Comparison of ENCODE assay signal across 8 cellular contexts in the genomic region with DNA sequence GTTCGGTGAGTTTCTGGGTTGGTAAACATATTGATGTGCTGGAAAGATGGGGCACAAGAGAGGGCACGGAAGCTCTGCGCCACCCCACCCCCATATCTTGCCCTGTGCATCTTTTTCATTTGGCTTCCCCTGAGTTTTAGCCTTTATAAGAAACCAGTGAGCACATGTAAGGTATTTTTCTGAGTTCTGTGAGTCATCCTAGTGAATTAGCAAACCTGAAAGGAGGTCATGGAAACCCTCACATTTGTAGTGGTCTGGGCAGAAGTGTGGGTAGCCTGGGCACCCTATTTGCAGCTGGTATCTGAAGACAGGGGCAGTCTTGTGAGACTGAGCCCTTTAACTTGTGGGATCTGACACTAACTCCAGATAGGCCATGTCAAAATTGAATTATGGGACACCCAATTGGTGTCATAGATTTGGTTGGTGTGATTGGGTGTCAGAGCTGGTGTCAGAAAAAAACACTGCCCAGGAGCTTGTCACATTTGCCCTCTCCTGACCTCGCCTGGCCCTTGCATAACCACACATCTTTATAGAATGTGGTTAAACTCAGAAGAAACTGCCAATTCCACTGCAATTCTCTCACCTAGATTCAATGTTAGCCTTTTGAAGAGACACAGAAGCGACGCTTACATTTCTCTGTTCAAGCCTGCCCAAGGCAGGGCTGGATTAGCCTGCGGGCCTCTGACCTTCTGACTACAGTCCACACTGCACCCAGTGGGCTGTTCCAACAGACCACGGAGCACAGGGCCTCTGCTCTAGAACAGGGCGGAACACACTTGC. TPM values are rescaled to one million over a fixed set of nuclear protein-coding genes. Genes with fewer than 3 reads are reported as not detected.
DNase-seq lines count a peak whose midpoint lies in the region; ATAC-seq and TF ChIP-seq lines count a peak whose summit lies in the region.

No MANE protein-coding gene starts in this region.

- no peak for TF ChIP-seq CTCF in left lung (IDR thresholded peaks at IDR 0.05)

- no peak overlapping the region for H3K27ac ChIP-seq in left lung

- H3K4me3 ChIP-seq in left lung: no peak overlapping the region

- H3K4me1 ChIP-seq in left lung: peaks cover 0 to 35% of the 10 kb centered on the region in 2 donors

- DNase-seq in NOMO-1 (lab: John Stamatoyannopoulos, UW; ENCODE audit: unreplicated experiment in 2 of 2) (peak; percentile 32 to 77), renal cortical epithelial cell (ENCODE audit: low read depth) (peak; percentile 60), left lung (no peak), Right ventricle myocardium superior (no peak), iPS-NIHi11 (ENCODE audit: low spot score) (no peak)
- DNase-seq in activated effector memory CD4-positive, alpha-beta T cell treated with Interleukin-2 at 50 U/mL for 16 hours: peak; percentile 57

- ATAC-seq in GM18498 (IDR thresholded peaks at IDR 0.05; ENCODE audit: unreplicated experiment): peak; percentile 57
- ATAC-seq in HG03135 (IDR thresholded peaks at IDR 0.05; ENCODE audit: unreplicated experiment): no peak
- ATAC-seq in left lung: no peak
- ATAC-seq in Right ventricle myocardium superior (ENCODE audit: poor library complexity): no peak

- intact Hi-C loops in left lung (cut with DNase I): no loop called here
- intact Hi-C loops in Right ventricle myocardium superior (cut with DNase I): no loop called here

- no peaks in the 10 kb centered on the region for H3K27me3 ChIP-seq in left lung

- H3K9me3 ChIP-seq in left lung: no peaks in the 10 kb centered on the region

- H3K36me3 ChIP-seq in left lung: no peaks in the 10 kb centered on the region

RNA-seq across cellular contexts. Expression of a gene that starts 12.0 kb away (rescaled TPM):
- 3.1 and 10.5 TPM in 2 replicates for total RNA-seq in renal cortical epithelial cell
- total RNA-seq in left lung: 10 to 100 TPM; 12.8 to 21.3 TPM
- 14.7 TPM for total RNA-seq in Right ventricle myocardium superior

RNA-seq across cellular contexts. Expression of a gene that starts 51.2 kb away (rescaled TPM):
- total RNA-seq in renal cortical epithelial cell (18.9 and 28.0 TPM in 2 replicates), left lung (10 to 100 TPM; 44.2 to 51.6 TPM), Right ventricle myocardium superior (28.3 TPM)

Comparison
In these comparisons a context has a peak if more than half of its experiments do, and no peak if none do; other contexts are left out.
1. DNase-seq: peak in NOMO-1 (2 of 2), activated effector memory CD4-positive, alpha-beta T cell treated with Interleukin-2 at 50 U/mL for 16 hours (single experiment) and renal cortical epithelial cell (single experiment); none in left lung (0 of 2), Right ventricle myocardium superior (single experiment) and iPS-NIHi11 (single experiment).